ENCODE assay signal across 17 cellular contexts in genomic region chr12:127690161-127690560, GRCh38.
DNase-seq lines count a peak whose midpoint lies in the region; TF ChIP-seq lines count a peak whose summit lies in the region.
"Had no signal": no experiment of that assay in that cellular context is flagged by ENCODE, and none has a peak within 500 bp of the region (broad histone marks: within the 10 kb centered on the region; RNA-seq: fewer than 3 reads in every experiment).

No MANE protein-coding gene starts in this region.

- DNase-seq in EH (ENCODE audit: low read depth) (peak; percentile 23), HS-5 (ENCODE audit: low read depth) (peak; percentile 11), adipocyte (ENCODE audit: low read depth) (peak; percentile 54), DMS153 (lab: John Stamatoyannopoulos, UW) (no peak), GDM1 (lab: John Stamatoyannopoulos, UW) (no peak)
- no peak for DNase-seq in stimulated activated CD4-positive, alpha-beta T cell treated with anti-CD3 and anti-CD28 coated beads, Interleukin-4, amount 100 ng/mL, for 1 hour
- DNase-seq: activated CD4-positive, alpha-beta T cell treated with anti-CD3 and anti-CD28 coated beads, Interleukin-2, amount 50 U/mL, for 4 hours; activated T-cell treated with anti-CD3 and anti-CD28 coated beads, Interleukin-2, amount 50 U/mL, for 4 hours; CD8-positive, alpha-beta memory T cell; colonic mucosa; hypothalamus; NCI-H1930; NCI-H524 treated with DMSO at 0.1 percent for 48 hours; T-helper 9 cell; tibial artery had no signal

- TF ChIP-seq RAD21 in neural cell (conservative IDR thresholded peaks at IDR 0.05), result peak; percentile 49

- H3K79me2 ChIP-seq in neural cell (replicated peaks; ENCODE audit: insufficient read depth, low read length), result no peaks in the 10 kb centered on the region

- H2AFZ ChIP-seq in neural cell (ENCODE audit: low read depth, low read length), result no peak overlapping the region

- TF ChIP-seq EP300 in neural cell (conservative IDR thresholded peaks at IDR 0.05; ENCODE audit: poor library complexity, severe bottlenecking), result no peak

- H3K4me3 ChIP-seq in adipocyte (ENCODE audit: low read length) (no peak overlapping the region), neural cell (ENCODE audit: low read length) (no peak overlapping the region)
- H3K4me3 ChIP-seq: colonic mucosa, K562, tibial artery had no signal

- H3K36me3 ChIP-seq in adipocyte (ENCODE audit: control insufficient read depth, insufficient read depth, low read length, severe bottlenecking) (no peaks in the 10 kb centered on the region), neural cell (ENCODE audit: insufficient read depth, low read length) (no peaks in the 10 kb centered on the region)
- H3K36me3 ChIP-seq: colonic mucosa, tibial artery had no signal

- no peak overlapping the region for H3K4me2 ChIP-seq in neural cell (ENCODE audit: low read length)

- no peaks in the 10 kb centered on the region for H3K9me2 ChIP-seq in neural cell (ENCODE audit: insufficient read depth, low read length)

- H3K9me3 ChIP-seq in adipocyte (ENCODE audit: control insufficient read depth, low read length), result no peaks in the 10 kb centered on the region
- H3K9me3 ChIP-seq in neural cell (ENCODE audit: low read length), result no peaks in the 10 kb centered on the region
- H3K9me3 ChIP-seq: colonic mucosa, tibial artery had no signal

- H3K4me1 ChIP-seq in adipocyte (ENCODE audit: control insufficient read depth, insufficient read depth, low read length), result peaks cover 4% of the 10 kb centered on the region
- H3K4me1 ChIP-seq: colonic mucosa, tibial artery had no signal

- no peaks in the 10 kb centered on the region for H3F3A ChIP-seq in neural cell (ENCODE audit: insufficient read depth, low read length, poor library complexity, severe bottlenecking)

- H4K20me1 ChIP-seq in neural cell (ENCODE audit: insufficient read depth), result no peaks in the 10 kb centered on the region

- H3K27ac ChIP-seq in neural cell (ENCODE audit: low read length), result no peak overlapping the region
- H3K27ac ChIP-seq: colonic mucosa, tibial artery had no signal

- no peaks in the 10 kb centered on the region for H3K27me3 ChIP-seq in adipocyte (replicated peaks; ENCODE audit: control insufficient read depth, insufficient read depth, low read length)
- no peaks in the 10 kb centered on the region for H3K27me3 ChIP-seq in neural cell (ENCODE audit: insufficient read depth, low read depth, low read length)
- H3K27me3 ChIP-seq: colonic mucosa, tibial artery had no signal

- TF ChIP-seq CTCF in neural cell (IDR thresholded peaks at IDR 0.05; ENCODE audit: poor library complexity, severe bottlenecking), result peak; percentile 47

- H3K9ac ChIP-seq in adipocyte (ENCODE audit: low read length) (no peak overlapping the region), neural cell (ENCODE audit: low read length) (no peak overlapping the region)

TF ChIP-seq in neural cell, 6 proteins besides CTCF, POLR2A, EP300 and RAD21:
- TF ChIP-seq POLR2AphosphoS5 (IDR thresholded peaks at IDR 0.05) (no peak), SMC3 (conservative IDR thresholded peaks at IDR 0.05; ENCODE audit: poor library complexity) (peak; percentile 43)

Comparison
In these comparisons a context has a peak if more than half of its experiments do, and no peak if none do; other contexts are left out.
1. DNase-seq: peak in EH (single experiment), HS-5 (single experiment) and adipocyte (single experiment); none in DMS153 (single experiment), GDM1 (single experiment) and stimulated activated CD4-positive, alpha-beta T cell treated with anti-CD3 and anti-CD28 coated beads, Interleukin-4, amount 100 ng/mL, for 1 hour (single experiment).